In the genomic region with DNA sequence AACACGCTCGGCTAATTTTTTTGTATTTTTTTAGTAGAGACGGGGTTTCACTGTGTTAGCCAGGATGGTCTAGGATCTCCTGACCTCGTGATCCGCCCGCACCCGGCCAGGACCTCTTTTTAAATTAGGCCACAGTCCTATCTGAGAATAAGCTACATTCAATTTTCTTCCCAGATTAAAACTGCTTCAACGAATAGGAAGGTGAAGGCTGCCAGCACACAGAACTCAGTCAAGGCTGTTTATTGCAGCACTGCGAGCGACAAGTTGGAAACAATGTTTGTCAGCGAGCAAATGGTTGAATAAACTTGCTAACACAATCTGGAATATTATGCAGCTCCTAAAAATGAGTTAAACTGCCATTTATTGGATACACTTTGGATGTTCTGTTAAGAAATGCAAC, we compare ENCODE assay signal across 1 cellular context.
TF ChIP-seq lines count a peak whose summit lies in the region.

No MANE protein-coding gene starts in this region.

TF ChIP-seq in GM12878, 131 proteins besides CTCF, POLR2A, EP300 and RAD21:
- TF ChIP-seq SMAD1 (IDR thresholded peaks at IDR 0.05; ENCODE audit: low read depth, partially characterized antibody) (no peak), NR2F1 (conservative IDR thresholded peaks at IDR 0.05) (no peak), IRF4 (IDR thresholded peaks at IDR 0.05; ENCODE audit: low read depth, low read length) (no peak), NFXL1 (IDR thresholded peaks at IDR 0.05; ENCODE audit: borderline replicate concordance) (no peak), EED (IDR thresholded peaks at IDR 0.05; ENCODE audit: low read depth) (no peak), STAT3 (IDR thresholded peaks at IDR 0.05; ENCODE audit: low read depth, low read length) (no peak), JUND (IDR thresholded peaks at IDR 0.05; ENCODE audit: low read depth, low read length) (no peak)
TF ChIP-seq in GM12878: peak in this region for 0.
